Comparison of ENCODE assay signal across 8 cellular contexts in genomic region chr5:132064738-132065331, GRCh38. TPM values are rescaled to one million over a fixed set of nuclear protein-coding genes. Genes with fewer than 3 reads are reported as not detected.
DNase-seq lines count a peak whose midpoint lies in the region; ATAC-seq and TF ChIP-seq lines count a peak whose summit lies in the region.

No MANE protein-coding gene starts in this region.

- H3K27ac ChIP-seq in uterus = no peak overlapping the region

- no peaks in the 10 kb centered on the region for H3K36me3 Mint-ChIP-seq in activated naive CD4-positive, alpha-beta T cell treated with anti-CD3 and anti-CD28 coated beads, Interleukin-2, amount 50 U/mL, for 24 hours

- H3K27me3 ChIP-seq in uterus = no peaks in the 10 kb centered on the region

- H3K27ac Mint-ChIP-seq in activated naive CD4-positive, alpha-beta T cell treated with anti-CD3 and anti-CD28 coated beads, Interleukin-2, amount 50 U/mL, for 24 hours = peak overlapping the region; percentile 46

- H3K9me3 Mint-ChIP-seq in activated naive CD4-positive, alpha-beta T cell treated with anti-CD3 and anti-CD28 coated beads, Interleukin-2, amount 50 U/mL, for 24 hours = no peaks in the 10 kb centered on the region

- intact Hi-C loops in Right ventricle myocardium inferior (cut with DNase I) (loop anchor here (5.0 to 10.0 kb wide), 3 partner anchors 72 to 640 kb away; no protein-coding TSS in a partner anchor), posterior vena cava (cut with DNase I) (no loop called here), uterus (cut with DNase I; ENCODE audit: low total_unique reads) (loop anchor here (5.0 kb wide), 1 partner anchor 478 kb away; no protein-coding TSS in a partner anchor)

- peak; percentile 54 to 78 (median 58) for TF ChIP-seq CTCF in uterus (IDR thresholded peaks at IDR 0.05)

- H3K4me1 ChIP-seq in uterus = no peaks in the 10 kb centered on the region

- no peak overlapping the region for H3K4me3 ChIP-seq in uterus

- no peaks in the 10 kb centered on the region for H3K36me3 ChIP-seq in uterus

- peak; percentile 78 for DNase-seq in EH (ENCODE audit: low read depth)
- peak; percentile 82 for DNase-seq in LHCN-M2 (ENCODE audit: low read depth)
- DNase-seq in SKM-1 treated with dmso at 0.1 percent for 144 hours (lab: John Stamatoyannopoulos, UW; ENCODE audit: unreplicated experiment) = peak; percentile 60
- no peak for DNase-seq in Right ventricle myocardium inferior (ENCODE audit: missing footprints)
- DNase-seq in posterior vena cava (ENCODE audit: low spot score) = peak; percentile 89
- DNase-seq in uterus = peak; percentile 43 to 52

- TF ChIP-seq POLR2A in uterus (IDR thresholded peaks at IDR 0.05) = no peak

- H3K4me3 Mint-ChIP-seq in activated naive CD4-positive, alpha-beta T cell treated with anti-CD3 and anti-CD28 coated beads, Interleukin-2, amount 50 U/mL, for 24 hours = no peak overlapping the region

- ATAC-seq in GM21529 (IDR thresholded peaks at IDR 0.05; ENCODE audit: unreplicated experiment) (peak; percentile 61), Right ventricle myocardium inferior (peak; percentile 63)

- H3K4me1 Mint-ChIP-seq in activated naive CD4-positive, alpha-beta T cell treated with anti-CD3 and anti-CD28 coated beads, Interleukin-2, amount 50 U/mL, for 24 hours = peaks cover 11% of the 10 kb centered on the region

- H3K27me3 Mint-ChIP-seq in activated naive CD4-positive, alpha-beta T cell treated with anti-CD3 and anti-CD28 coated beads, Interleukin-2, amount 50 U/mL, for 24 hours = no peaks in the 10 kb centered on the region

- H3K9me3 ChIP-seq in uterus = no peaks in the 10 kb centered on the region

RNA-seq across cellular contexts. Expression of gene IL3, which starts 4.4 kb away (rescaled TPM):
- total RNA-seq in LHCN-M2 (2014; rRNA removed) (not detected in 2 replicates), Right ventricle myocardium inferior (not detected), posterior vena cava (not detected), uterus (not detected)
- not detected for polyA plus RNA-seq in LHCN-M2 (2012)

RNA-seq across cellular contexts. Expression of gene CSF2, which starts 8.8 kb away (rescaled TPM):
- total RNA-seq in LHCN-M2 (2014; rRNA removed) (not detected in 2 replicates), Right ventricle myocardium inferior (not detected), posterior vena cava (not detected), uterus (not detected)
- 3.2 TPM for polyA plus RNA-seq in LHCN-M2 (2012)

RNA-seq across cellular contexts. Expression of gene ACSL6, which starts 53.4 kb away (rescaled TPM):
- total RNA-seq in LHCN-M2 (2014; rRNA removed) (not detected in 2 replicates), Right ventricle myocardium inferior (3.4 TPM), posterior vena cava (under 1 TPM; 0.32 to 0.62 TPM), uterus (1 to 10 TPM in 1 of 4 donors, under 1 TPM in 1, not detected in 2; 0.18 to 1.3 TPM)
- polyA plus RNA-seq in LHCN-M2 (2012) = not detected

Comparison
In these comparisons a context has a peak if more than half of its experiments do, and no peak if none do; other contexts are left out.
1. intact Hi-C loops: an anchor here in Right ventricle myocardium inferior (5.0 to 10.0 kb wide) and uterus (5.0 kb wide); none called in posterior vena cava.